Comparison of ENCODE assay signal across 24 cellular contexts in genomic region chr6:85714893-85715530, GRCh38.
"Had no signal": no experiment of that assay in that cellular context is flagged by ENCODE, and none has a peak within 500 bp of the region (broad histone marks: within the 10 kb centered on the region; RNA-seq: fewer than 3 reads in every experiment).

No MANE protein-coding gene starts in this region.

- ATAC-seq: esophagus mucosa; gastroesophageal sphincter; naive thymus-derived CD4-positive, alpha-beta T cell; sciatic nerve; stimulated activated naive B cell treated with anti-CD40 and anti-IgM and Interleukin-4, amounts not matched to agents 10 μg/mL and 1 μg/mL and 100 μg/mL, for 72 hours; stimulated activated naive CD8-positive, alpha-beta T cell treated with anti-CD3 and anti-CD28 coated beads, Interleukin-15, amount 100 ng/mL, for 72 hours; upper lobe of right lung had no signal

- H3K79me2 ChIP-seq: hepatocyte, parathyroid adenoma had no signal

- H3K9ac ChIP-seq: parathyroid adenoma had no signal

- H3K4me1 ChIP-seq: gastroesophageal sphincter, parathyroid adenoma, prostate gland, testis, tibial nerve, upper lobe of right lung, vagina had no signal

- H3K27me3 ChIP-seq: dorsolateral prefrontal cortex, gastroesophageal sphincter, hepatocyte, testis, tibial nerve, upper lobe of right lung, vagina had no signal

- H3K27ac ChIP-seq: dorsolateral prefrontal cortex, gastroesophageal sphincter, hepatocyte, parathyroid adenoma, prostate gland, skin epidermis, testis, tibial nerve, upper lobe of right lung, vagina had no signal

- H3K4me2 ChIP-seq: hepatocyte had no signal

- H3K4me3 ChIP-seq: dorsolateral prefrontal cortex, gastroesophageal sphincter, hepatocyte, prostate gland, skin epidermis, testis, tibial nerve, upper lobe of right lung, vagina had no signal

- H2AFZ ChIP-seq: hepatocyte, parathyroid adenoma had no signal

- H3K36me3 ChIP-seq: gastroesophageal sphincter, prostate gland, tibial nerve, upper lobe of right lung, vagina had no signal

- DNase-seq: cortex of kidney; dorsolateral prefrontal cortex; effector CD8-positive, alpha-beta T cell; glutamatergic neuron; kidney glomerular epithelial cell; mesendoderm; naive thymus-derived CD4-positive, alpha-beta T cell; nephron progenitor cell; retina; stimulated activated CD4-positive, alpha-beta T cell treated with anti-CD3 and anti-CD28 coated beads, Interleukin-2, amount 100 ng/mL, for 24 hours; stimulated activated CD4-positive, alpha-beta T cell treated with anti-CD3 and anti-CD28 coated beads, Interleukin-4, amount 100 ng/mL, for 4 hours; stimulated activated naive B cell treated with anti-CD40 and anti-IgM and Interleukin-4, amounts not matched to agents 10 μg/mL and 1 μg/mL and 100 μg/mL, for 72 hours; stimulated activated naive CD8-positive, alpha-beta T cell treated with anti-CD3 and anti-CD28 coated beads, Interleukin-15, amount 100 ng/mL, for 72 hours; testis; upper lobe of right lung had no signal

- H3K9me3 ChIP-seq: gastroesophageal sphincter, prostate gland, testis, upper lobe of right lung, vagina had no signal
